In the genomic region with DNA sequence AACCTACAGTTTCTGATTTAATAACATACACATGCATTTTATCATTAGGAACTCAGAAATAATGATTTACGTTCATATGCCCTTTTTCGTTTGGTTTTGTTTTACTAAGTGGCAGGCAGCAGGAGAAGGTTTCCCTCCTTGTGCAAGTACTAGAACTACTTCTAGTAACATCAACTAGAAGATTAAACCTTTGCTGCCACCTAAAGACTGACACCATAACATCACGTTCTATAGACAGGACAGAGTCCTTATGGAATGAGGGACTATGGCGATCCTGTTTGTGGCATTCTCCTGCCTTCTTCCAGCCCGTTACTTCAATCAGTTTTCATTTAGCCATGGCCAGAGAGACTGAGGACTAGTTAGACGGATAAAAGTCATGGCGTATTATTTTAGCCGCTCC, we compare ENCODE assay signal across 11 cellular contexts. TPM values are rescaled to one million over a fixed set of nuclear protein-coding genes. Genes with fewer than 3 reads are reported as not detected.
DNase-seq lines count a peak whose midpoint lies in the region; ATAC-seq and TF ChIP-seq lines count a peak whose summit lies in the region.
"Had no signal": no experiment of that assay in that cellular context is flagged by ENCODE, and none has a peak within 500 bp of the region (broad histone marks: within the 10 kb centered on the region; RNA-seq: fewer than 3 reads in every experiment).

No MANE protein-coding gene starts in this region.

- no peaks in the 10 kb centered on the region for H3K9me3 ChIP-seq in upper lobe of left lung

- TF ChIP-seq CTCF in brain (conservative IDR thresholded peaks at IDR 0.05) (peak; percentile 60 to 73), retinal pigment epithelial cell (conservative IDR thresholded peaks at IDR 0.05; ENCODE audit: low read depth, low read length) (peak; percentile 52), upper lobe of left lung (IDR thresholded peaks at IDR 0.05) (peak in 3 of 6 experiments; percentile 15 to 35 (median 18))

- peak overlapping the region in 3 of 5 experiments; percentile 59 to 83 (median 73) for H3K27ac Mint-ChIP-seq in brain
- H3K27ac Mint-ChIP-seq: memory B cell; T-helper 1 cell treated with Interleukin-12 subunit alpha and Interleukin-12 subunit beta and Interleukin-4 antibody, amounts not matched to agents 30 μg/mL and 1 μg/mL, for 36 hours had no signal

- WGBS in upper lobe of left lung, 2 donors = 34 to 37% methylated on average over 8 of the region's 8 CpGs

- no peak for TF ChIP-seq POLR2A in upper lobe of left lung (IDR thresholded peaks at IDR 0.05)

- no peak for ATAC-seq in upper lobe of left lung (ENCODE audit: low FRiP score in 2 of 2)
- ATAC-seq in GM18858 (IDR thresholded peaks at IDR 0.05; ENCODE audit: unreplicated experiment) = no peak

- H3K27me3 Mint-ChIP-seq in brain = peaks cover 3% of the 10 kb centered on the region

- H3K4me3 ChIP-seq in retinal pigment epithelial cell (ENCODE audit: low read length) (no peak overlapping the region), upper lobe of left lung (no peak overlapping the region)

- no peak overlapping the region for H3K27ac ChIP-seq in upper lobe of left lung

- no peaks in the 10 kb centered on the region for H3K4me1 ChIP-seq in upper lobe of left lung

- H3K4me1 Mint-ChIP-seq in brain = peaks cover 20% of the 10 kb centered on the region
- H3K4me1 Mint-ChIP-seq: memory B cell had no signal

- H3K36me3 ChIP-seq in upper lobe of left lung = no peaks in the 10 kb centered on the region

- peak; percentile 1 for DNase-seq in NCI-H2029 treated with DMSO at 0.1 percent for 48 hours (lab: John Stamatoyannopoulos, UW)
- no peak for DNase-seq in NCI-H2029 (lab: John Stamatoyannopoulos, UW)
- peak; percentile 18 for DNase-seq in NCI-H2107 (lab: John Stamatoyannopoulos, UW)
- DNase-seq in retinal pigment epithelial cell (ENCODE audit: low read depth) = peak; percentile 25
- no peak for DNase-seq in upper lobe of left lung
- DNase-seq in activated gamma-delta T cell treated with Interleukin-2 at 50 U/mL for 16 hours = no peak

- TF ChIP-seq EP300 in upper lobe of left lung (IDR thresholded peaks at IDR 0.05) = no peak

- H3K36me3 Mint-ChIP-seq in brain = peaks cover 25% of the 10 kb centered on the region
- H3K36me3 Mint-ChIP-seq: memory B cell had no signal

- H3K27me3 ChIP-seq in upper lobe of left lung = no peaks in the 10 kb centered on the region

- no peaks in the 10 kb centered on the region for H3K9me3 Mint-ChIP-seq in brain
- H3K9me3 Mint-ChIP-seq: memory B cell; T-helper 1 cell treated with Interleukin-12 subunit alpha and Interleukin-12 subunit beta and Interleukin-4 antibody, amounts not matched to agents 30 μg/mL and 1 μg/mL, for 36 hours had no signal

- H3K4me3 Mint-ChIP-seq in brain = no peak overlapping the region
- H3K4me3 Mint-ChIP-seq: memory B cell; T-helper 1 cell treated with Interleukin-12 subunit alpha and Interleukin-12 subunit beta and Interleukin-4 antibody, amounts not matched to agents 30 μg/mL and 1 μg/mL, for 36 hours had no signal

RNA-seq across cellular contexts. Expression of a gene that starts 53.2 kb away (rescaled TPM):
- polyA plus RNA-seq in brain (ENCODE audit: insufficient read depth, low read depth, low replicate concordance) = 87.6 TPM
- not detected for total RNA-seq in upper lobe of left lung
- polyA plus RNA-seq: BJ had no signal

Comparison
In these comparisons a context has a peak if more than half of its experiments do, and no peak if none do; other contexts are left out.
1. DNase-seq: peak in NCI-H2029 treated with DMSO at 0.1 percent for 48 hours (single experiment), NCI-H2107 (single experiment) and retinal pigment epithelial cell (single experiment); none in NCI-H2029 (single experiment), upper lobe of left lung (0 of 2) and activated gamma-delta T cell treated with Interleukin-2 at 50 U/mL for 16 hours (single experiment).